In genomic region chrY:7344661-7345060, GRCh38 we compare ENCODE assay signal across 7 cellular contexts.
DNase-seq lines count a peak whose midpoint lies in the region; ATAC-seq, FAIRE-seq and TF ChIP-seq lines count a peak whose summit lies in the region.

No MANE protein-coding gene starts in this region.

- H2AFZ ChIP-seq in OCI-LY3 (ENCODE audit: low read depth, low read length) (no peak overlapping the region), endothelial cell of umbilical vein (ENCODE audit: low read depth, low read length) (no peak overlapping the region)

- H3K27ac ChIP-seq in OCI-LY3 (ENCODE audit: low read length) (no peak overlapping the region), endothelial cell of umbilical vein (ENCODE audit: insufficient read depth, low read depth, low read length) (peak overlapping the region; percentile 83)

- H3K27me3 Mint-ChIP-seq in MCF 10A (ENCODE audit: insufficient read depth, unreplicated experiment) = no peaks in the 10 kb centered on the region

- CTCF ChIA-PET in endothelial cell of umbilical vein (lab: Charles Lee) (interaction anchor here (1.1 kb wide), 1 partner anchor 72 kb away, joined by 4 read pairs; no protein-coding TSS in a partner anchor), MCF 10A (lab: Yijun Ruan, JAX) (no interaction called here)

- H3K9ac ChIP-seq in OCI-LY3 (ENCODE audit: low read length) (no peak overlapping the region), endothelial cell of umbilical vein (replicated peaks; ENCODE audit: extremely low read depth, insufficient read depth, low read length) (peak overlapping the region; percentile 51)

- H3K4me1 ChIP-seq in OCI-LY3 (ENCODE audit: low read length) (no peaks in the 10 kb centered on the region), endothelial cell of umbilical vein (ENCODE audit: control insufficient read depth, extremely low read depth, insufficient read depth, low read length) (peaks cover 34% of the 10 kb centered on the region)

- H3K9me1 ChIP-seq in endothelial cell of umbilical vein (replicated peaks; ENCODE audit: control insufficient read depth, extremely low read depth, insufficient read depth, low read length) = no peaks in the 10 kb centered on the region

- TF ChIP-seq POLR2A in endothelial cell of umbilical vein (IDR thresholded peaks at IDR 0.05; ENCODE audit: low read depth, low read length) = no peak

- TF ChIP-seq CTCF in OCI-LY3 (IDR thresholded peaks at IDR 0.05; ENCODE audit: low read depth, low read length) (peak; percentile 65), endothelial cell of umbilical vein (IDR thresholded peaks at IDR 0.05; ENCODE audit: extremely low read depth in 1 of 2, insufficient read depth in 1 of 2, low read depth in 1 of 2, low read length in 2 of 2) (peak; percentile 24 to 37), MCF 10A (IDR thresholded peaks at IDR 0.05; ENCODE audit: unreplicated experiment) (no peak)

- dilution Hi-C loops in endothelial cell of umbilical vein (cut with MboI; ENCODE audit: extremely low pct_ligation_motif_present, low sequenced_read_pairs) = no loop called here

- H3K36me3 ChIP-seq in OCI-LY3 (replicated peaks; ENCODE audit: low read depth, low read length) = no peaks in the 10 kb centered on the region
- peaks cover 0 to 3% of the 10 kb centered on the region in 2 experiments for H3K36me3 ChIP-seq in endothelial cell of umbilical vein (ENCODE audit: control insufficient read depth in 2 of 2, extremely low read depth in 1 of 2, insufficient read depth in 2 of 2, low read length in 2 of 2)

- H3K79me2 ChIP-seq in OCI-LY3 (ENCODE audit: low read length) (no peaks in the 10 kb centered on the region), endothelial cell of umbilical vein (ENCODE audit: control insufficient read depth, insufficient read depth, low read length) (no peaks in the 10 kb centered on the region)

- no peak for ATAC-seq in GM18907 (IDR thresholded peaks at IDR 0.05; ENCODE audit: unreplicated experiment)

- H3K9me3 ChIP-seq in OCI-LY3 (ENCODE audit: insufficient read depth, low read length) (no peaks in the 10 kb centered on the region), endothelial cell of umbilical vein (replicated peaks; ENCODE audit: control insufficient read depth, insufficient read depth, low read length) (no peaks in the 10 kb centered on the region)

- FAIRE-seq in GM18507 (lab: Jason Lieb, UNC) (peak; percentile 50), endothelial cell of umbilical vein (lab: Jason Lieb, UNC) (peak; percentile 73)

- no peaks in the 10 kb centered on the region for H3K9me3 Mint-ChIP-seq in MCF 10A (ENCODE audit: unreplicated experiment)

- no peaks in the 10 kb centered on the region for H3K27me3 ChIP-seq in OCI-LY3 (ENCODE audit: low read depth, low read length)
- no peaks in the 10 kb centered on the region for H3K27me3 ChIP-seq in endothelial cell of umbilical vein (ENCODE audit: control insufficient read depth in 2 of 2, insufficient read depth in 2 of 2, low read length in 2 of 2)

- POLR2A ChIA-PET in endothelial cell of umbilical vein (lab: Charles Lee) (no interaction called here), MCF 10A (lab: Yijun Ruan, JAX) (no interaction called here)

- H4K20me1 ChIP-seq in OCI-LY3 (ENCODE audit: insufficient read depth, low read length) (no peaks in the 10 kb centered on the region), endothelial cell of umbilical vein (replicated peaks; ENCODE audit: control insufficient read depth, extremely low read depth, insufficient read depth, low read length) (no peaks in the 10 kb centered on the region)

- intact Hi-C loops in endothelial cell of umbilical vein (cut with micrococcal nuclease) = loop anchor here (1.0 to 10.0 kb wide), 4 partner anchors 71 to 530 kb away; no protein-coding TSS in a partner anchor
- intact Hi-C loops in MCF 10A (cut with micrococcal nuclease) = no loop called here

- H3K36me3 Mint-ChIP-seq in MCF 10A (ENCODE audit: insufficient read depth, unreplicated experiment) = no peaks in the 10 kb centered on the region

- H3K4me3 Mint-ChIP-seq in MCF 10A (ENCODE audit: unreplicated experiment) = no peak overlapping the region

- H3K4me1 Mint-ChIP-seq in MCF 10A (ENCODE audit: insufficient read depth, unreplicated experiment) = no peaks in the 10 kb centered on the region

- no TSS peak for BruUV-seq in endothelial cell of umbilical vein (replicated peaks; lab: Mats Ljungman, UMichigan)
- no TSS peak for BruUV-seq in MCF 10A (replicated peaks; lab: Mats Ljungman, UMichigan)

- H3K27ac Mint-ChIP-seq in MCF 10A (ENCODE audit: low read depth, unreplicated experiment) = no peak overlapping the region

- no peak overlapping the region for H3K4me3 ChIP-seq in OCI-LY3 (ENCODE audit: low read length)
- H3K4me3 ChIP-seq in endothelial cell of umbilical vein (replicated peaks in 1 of 3; ENCODE audit: insufficient read depth in 1 of 3, low read depth in 1 of 3, low read length in 3 of 3) = no peak overlapping the region

- peak; percentile 3 for DNase-seq in GM18507 (ENCODE audit: extremely low spot score, insufficient read length, low read depth)
- peak; percentile 85 for DNase-seq in endothelial cell of umbilical vein (ENCODE audit: low read depth, low spot score)
- DNase-seq in stimulated activated CD4-positive, alpha-beta T cell treated with anti-CD3 and anti-CD28 coated beads, Interleukin-4, amount 100 ng/mL, for 4 hours = peak; percentile 33 to 52
- no peak for DNase-seq in NAMALWA (ENCODE audit: low spot score)
- no peak for DNase-seq in MCF 10A (ENCODE audit: unreplicated experiment)

- H3K4me2 ChIP-seq in OCI-LY3 (ENCODE audit: low read length) = no peak overlapping the region
- no peak overlapping the region for H3K4me2 ChIP-seq in endothelial cell of umbilical vein (ENCODE audit: insufficient read depth, low read length)

TF ChIP-seq in endothelial cell of umbilical vein, 7 proteins besides CTCF, POLR2A, EP300 and RAD21:
- TF ChIP-seq GATA2 (IDR thresholded peaks at IDR 0.05; ENCODE audit: insufficient read depth, insufficient read length, low read depth, low read length) = no peak
- no peak for TF ChIP-seq JUN (IDR thresholded peaks at IDR 0.05; ENCODE audit: borderline replicate concordance, insufficient read depth, insufficient read length, low read depth)
- no peak for TF ChIP-seq MYC (IDR thresholded peaks at IDR 0.05; ENCODE audit: low read depth, low read length)
- no peak for TF ChIP-seq MAX (IDR thresholded peaks at IDR 0.05; ENCODE audit: insufficient read depth, insufficient read length)
- TF ChIP-seq POLR2AphosphoS5 (IDR thresholded peaks at IDR 0.05; ENCODE audit: insufficient read depth, low read depth, low read length) = no peak
- no peak for TF ChIP-seq EZH2 (IDR thresholded peaks at IDR 0.05; ENCODE audit: borderline replicate concordance, low read depth, low read length, severe bottlenecking)
- TF ChIP-seq FOS (IDR thresholded peaks at IDR 0.05; ENCODE audit: borderline replicate concordance, insufficient read depth, low read length) = no peak

Comparison
In these comparisons a context has a peak if more than half of its experiments do, and no peak if none do; other contexts are left out.
1. DNase-seq: peak in GM18507 (single experiment), endothelial cell of umbilical vein (single experiment) and stimulated activated CD4-positive, alpha-beta T cell treated with anti-CD3 and anti-CD28 coated beads, Interleukin-4, amount 100 ng/mL, for 4 hours (2 of 2); none in NAMALWA (single experiment) and MCF 10A (single experiment).